Comparison of ENCODE assay signal across 23 cellular contexts in genomic region chr12:57040750-57041149, GRCh38. TPM values are rescaled to one million over a fixed set of nuclear protein-coding genes. Genes with fewer than 3 reads are reported as not detected.
DNase-seq lines count a peak whose midpoint lies in the region; ATAC-seq, FAIRE-seq and TF ChIP-seq lines count a peak whose summit lies in the region.
"Had no signal": no experiment of that assay in that cellular context is flagged by ENCODE, and none has a peak within 500 bp of the region (broad histone marks: within the 10 kb centered on the region; RNA-seq: fewer than 3 reads in every experiment).

No MANE protein-coding gene starts in this region.

- no peak for TF ChIP-seq CTCF in GM12878 (IDR thresholded peaks at IDR 0.05 in 2 of 3, conservative IDR thresholded peaks at IDR 0.05 in 1 of 3; ENCODE audit: control insufficient read depth in 2 of 3, extremely low read depth in 1 of 3, insufficient read depth in 1 of 3, low read depth in 3 of 3, low read length in 3 of 3)
- TF ChIP-seq CTCF in neural crest cell (conservative IDR thresholded peaks at IDR 0.05), result no peak
- TF ChIP-seq CTCF in CD8-positive, alpha-beta T cell (IDR thresholded peaks at IDR 0.05), result no peak

- DNase-seq in CD1c-positive myeloid dendritic cell (ENCODE audit: extremely low spot score), result peak; percentile 12
- peak; percentile 4 to 19 for DNase-seq in Kasumi-1 (lab: John Stamatoyannopoulos, UW)
- DNase-seq in GM12878 (ENCODE audit: low read depth, low spot score), result no peak
- no peak for DNase-seq in neural crest cell (ENCODE audit: low read depth, low spot score)
- no peak for DNase-seq in CD8-positive, alpha-beta T cell
- no peak for DNase-seq in H7
- no peak for DNase-seq in NCI-H1105 (lab: John Stamatoyannopoulos, UW)
- no peak for DNase-seq in cerebellar nuclear complex (lab: John Stamatoyannopoulos, UW)
- DNase-seq: Caco-2; CD4-positive, alpha-beta memory T cell; DMS153; DND-41; HFFc6 had no signal

- TF ChIP-seq EP300 in GM12878 (IDR thresholded peaks at IDR 0.05; ENCODE audit: borderline replicate concordance in 1 of 2, control insufficient read depth in 1 of 2, low read depth in 2 of 2, low read length in 2 of 2), result no peak

- H3K27ac Mint-ChIP-seq in neural crest cell (ENCODE audit: unreplicated experiment), result peak overlapping the region; percentile 17
- no peak overlapping the region for H3K27ac Mint-ChIP-seq in CD8-positive, alpha-beta T cell
- H3K27ac Mint-ChIP-seq: B cell, GM23338, HFFc6 had no signal

- intact Hi-C loops in GM12878 (cut with micrococcal nuclease; ENCODE audit: unreplicated experiment), result no loop called here
- intact Hi-C loops in CD8-positive, alpha-beta T cell (cut with DNase I, micrococcal nuclease), result no loop called here

- CTCF ChIA-PET in GM12878 (lab: Yijun Ruan, JAX), result interaction anchor here (0.7 to 1.9 kb wide), 8 partner anchors 9 to 168 kb away, joined by 3 to 5 read pairs (median 4); partner anchors contain the start of gene STAT6
- CTCF ChIA-PET in CD8-positive, alpha-beta T cell (lab: Charles Lee), result interaction anchor here (0.9 to 2.5 kb wide), 4 partner anchors 9 to 174 kb away, joined by 3 to 11 read pairs (median 3); no protein-coding TSS in a partner anchor

- no peak overlapping the region for H3K4me3 Mint-ChIP-seq in neural crest cell
- H3K4me3 Mint-ChIP-seq in CD8-positive, alpha-beta T cell, result no peak overlapping the region
- H3K4me3 Mint-ChIP-seq: B cell; CD14-positive monocyte; CD4-positive, alpha-beta memory T cell; GM23338; HFFc6 had no signal

- POLR2A ChIA-PET in GM12878 (lab: Charles Lee), result interaction anchor here (0.9 kb wide), 1 partner anchor 262 kb away, joined by 3 read pairs; no protein-coding TSS in a partner anchor
- POLR2A ChIA-PET in CD8-positive, alpha-beta T cell (lab: Charles Lee), result no interaction called here

- no peaks in the 10 kb centered on the region; the same call in 2 of the 3 replicates for H3K9me3 ChIP-seq in GM12878 (replicated peaks; ENCODE audit: control insufficient read depth, insufficient read depth, low read length)
- no peaks in the 10 kb centered on the region for H3K9me3 ChIP-seq in CD8-positive, alpha-beta T cell (ENCODE audit: low read length)
- H3K9me3 ChIP-seq: BLaER1 treated with 17β-estradiol and CSF1 and Interleukin-3, amounts not matched to agents 10 nM and 100 nM; Caco-2; HAP-1 had no signal

- SMC1A ChIA-PET in GM12878 (lab: Charles Lee; ENCODE audit: uncharacterized antibody, unreplicated experiment), result interaction anchor here (1.5 to 1.7 kb wide), 2 partner anchors 16 to 28 kb away, joined by 3 to 5 read pairs; no protein-coding TSS in a partner anchor

- H3K36me3 Mint-ChIP-seq in neural crest cell (ENCODE audit: low read depth), result no peaks in the 10 kb centered on the region
- H3K36me3 Mint-ChIP-seq in CD8-positive, alpha-beta T cell, result no peaks in the 10 kb centered on the region
- H3K36me3 Mint-ChIP-seq: CD4-positive, alpha-beta memory T cell had no signal

- no peak overlapping the region for H3K9ac ChIP-seq in GM12878 (ENCODE audit: control insufficient read depth, insufficient read depth, low read length)
- H3K9ac ChIP-seq: BLaER1 treated with 17β-estradiol and CSF1 and Interleukin-3, amounts not matched to agents 10 nM and 100 nM had no signal

- RAD21 ChIA-PET in GM12878 (lab: Charles Lee; ENCODE audit: unreplicated experiment), result interaction anchor here (1.1 kb wide), 1 partner anchor 9 kb away, joined by 4 read pairs; no protein-coding TSS in a partner anchor

- H3K4me2 ChIP-seq in GM12878 (ENCODE audit: control insufficient read depth, insufficient read depth), result no peak overlapping the region
- H3K4me2 ChIP-seq: GM23338 had no signal

- H3K36me3 ChIP-seq in GM12878 (ENCODE audit: control insufficient read depth in 2 of 2, insufficient read depth in 2 of 2, low read length in 1 of 2) (no peaks in the 10 kb centered on the region), H7 (replicated peaks; ENCODE audit: control insufficient read depth, insufficient read depth, low read length) (no peaks in the 10 kb centered on the region)
- no peaks in the 10 kb centered on the region for H3K36me3 ChIP-seq in CD8-positive, alpha-beta T cell (ENCODE audit: insufficient read depth, low read length)
- H3K36me3 ChIP-seq: BLaER1 treated with 17β-estradiol and CSF1 and Interleukin-3, amounts not matched to agents 10 nM and 100 nM; HAP-1 had no signal

- no peaks in the 10 kb centered on the region for H3K4me1 ChIP-seq in GM12878 (ENCODE audit: control insufficient read depth, insufficient read depth, low read length)
- no peaks in the 10 kb centered on the region for H3K4me1 ChIP-seq in CD8-positive, alpha-beta T cell (ENCODE audit: insufficient read depth, low read length)
- H3K4me1 ChIP-seq: Caco-2, HAP-1 had no signal

- H3K9me3 Mint-ChIP-seq in neural crest cell, result no peaks in the 10 kb centered on the region
- H3K9me3 Mint-ChIP-seq in CD8-positive, alpha-beta T cell, result no peaks in the 10 kb centered on the region
- H3K9me3 Mint-ChIP-seq: CD14-positive monocyte; CD4-positive, alpha-beta memory T cell; GM23338; HFFc6 had no signal

- no peak for ATAC-seq in GM12878
- no peak for ATAC-seq in CD8-positive, alpha-beta T cell
- ATAC-seq: GM23338 had no signal

- no peak overlapping the region for H2AFZ ChIP-seq in GM12878 (ENCODE audit: control insufficient read depth, low read depth, low read length)
- H2AFZ ChIP-seq: GM23338 had no signal

- H3K4me3 ChIP-seq in GM12878 (no peak overlapping the region), H7 (ENCODE audit: insufficient read depth, low read depth, low read length) (no peak overlapping the region)
- H3K4me3 ChIP-seq in CD8-positive, alpha-beta T cell (ENCODE audit: low read depth, low read length), result no peak overlapping the region
- H3K4me3 ChIP-seq: BLaER1 treated with 17β-estradiol and CSF1 and Interleukin-3, amounts not matched to agents 10 nM and 100 nM; GM23338; HAP-1 had no signal

- H3K4me1 Mint-ChIP-seq in neural crest cell, result no peaks in the 10 kb centered on the region
- peaks cover under 1% of the 10 kb centered on the region for H3K4me1 Mint-ChIP-seq in CD8-positive, alpha-beta T cell (ENCODE audit: low read depth)

- TF ChIP-seq POLR2A in GM12878 (IDR thresholded peaks at IDR 0.05; ENCODE audit: low read depth, low read length), result no peak

- TF ChIP-seq RAD21 in GM12878 (IDR thresholded peaks at IDR 0.05; ENCODE audit: insufficient read depth, low read depth, low read length), result no peak

- H3K27me3 ChIP-seq in GM12878 (replicated peaks in 1 of 2; ENCODE audit: control insufficient read depth in 2 of 2, insufficient read depth in 2 of 2, low read length in 1 of 2) (no peaks in the 10 kb centered on the region; a peak in 1 of 4 replicates), H7 (ENCODE audit: control insufficient read depth, insufficient read depth, low read length) (no peaks in the 10 kb centered on the region; the same call in 1 of the 2 replicates)
- no peaks in the 10 kb centered on the region for H3K27me3 ChIP-seq in CD8-positive, alpha-beta T cell (ENCODE audit: insufficient read depth, low read length)
- H3K27me3 ChIP-seq: BLaER1 treated with 17β-estradiol and CSF1 and Interleukin-3, amounts not matched to agents 10 nM and 100 nM had no signal

- WGBS in GM12878 (ENCODE audit: insufficient coverage, insufficient replicate concordance, low lambda C conversion rate, missing lambda C conversion rate), result 0% methylated on average over 2 of the region's 2 CpGs

- no peaks in the 10 kb centered on the region for H4K20me1 ChIP-seq in GM12878 (ENCODE audit: control insufficient read depth, insufficient read depth)
- H4K20me1 ChIP-seq: BLaER1 treated with 17β-estradiol and CSF1 and Interleukin-3, amounts not matched to agents 10 nM and 100 nM had no signal

- BruUV-seq in GM12878 (replicated peaks; lab: Mats Ljungman, UMichigan), result no TSS peak

- in situ Hi-C loops in GM12878 (cut with MboI), result no loop called here

- peaks cover 30% of the 10 kb centered on the region for H3K27me3 Mint-ChIP-seq in neural crest cell (ENCODE audit: low read depth)
- peaks cover 3% of the 10 kb centered on the region for H3K27me3 Mint-ChIP-seq in CD8-positive, alpha-beta T cell (ENCODE audit: low read depth)
- H3K27me3 Mint-ChIP-seq: B cell had no signal

- FAIRE-seq in GM12878 (lab: Jason Lieb, UNC), result peak; percentile 54
- FAIRE-seq: G401.6, GM18507 had no signal

- no peak overlapping the region for H3K27ac ChIP-seq in GM12878 (ENCODE audit: control insufficient read depth, insufficient read depth)
- no peak overlapping the region for H3K27ac ChIP-seq in CD8-positive, alpha-beta T cell (ENCODE audit: low read depth, low read length)
- H3K27ac ChIP-seq: BLaER1 treated with 17β-estradiol and CSF1 and Interleukin-3, amounts not matched to agents 10 nM and 100 nM had no signal

- H3K79me2 ChIP-seq in GM12878 (ENCODE audit: control insufficient read depth, insufficient read depth, low read length), result no peaks in the 10 kb centered on the region

RNA-seq across cellular contexts. Expression of gene MYO1A, which starts 9.2 kb away (rescaled TPM):
- 0.34 and 0.98 TPM in 2 replicates for total RNA-seq in GM12878 (2013; cell fraction: nucleolus; rRNA removed)
- total RNA-seq in GM12878 (2014; rRNA removed) (0.05 TPM in 1 of 2 replicates, not detected in the other), GM12878 (2014; rRNA removed; fragmentation: Illumina TruSeq; extraction: Trizol) (0.13 and 0.14 TPM in 2 replicates), GM12878 (2021) (0.08 and 0.10 TPM in 2 replicates), neural crest cell (0.25 and 0.40 TPM in 2 replicates)
- not detected for polyA plus RNA-seq in GM12878 (2011; ENCODE audit: low read depth)
- polyA plus RNA-seq in GM12878 (2011; rRNA removed) (0.16 and 0.23 TPM in 2 replicates), GM12878 (2014; fragmentation: Illumina TruSeq; extraction: Trizol) (0.16 TPM in 1 of 2 replicates, not detected in the other), GM12878 (2014; fragmentation: Nextera tagmentation; extraction: Ambion mirVana) (under 1 TPM in 1 of 2 experiments, not detected in 1; 0.05 TPM), GM12878 (2014; rRNA removed) (0.01 and 0.15 TPM in 2 replicates), GM12878 (2016; fragmentation: Nextera tagmentation; extraction: Ambion mirVana) (under 1 TPM; 0.27 to 0.34 TPM)
- polyA plus RNA-seq in GM12878 (2011; cell fraction: cytosol; rRNA removed), result 0.09 and 0.15 TPM in 2 replicates
- polyA plus RNA-seq in GM12878 (2011; cell fraction: nucleus; rRNA removed), result 1.1 and 2.2 TPM in 2 replicates
- polyA plus RNA-seq in GM12878 (2012), result 0.22 and 0.43 TPM in 2 replicates
- 0.51 and 1.9 TPM in 2 replicates for polyA minus RNA-seq in GM12878 (2011; rRNA and poly(A)+ RNA removed)
- not detected in 2 replicates for polyA minus RNA-seq in GM12878 (2011; cell fraction: cytosol; rRNA and poly(A)+ RNA removed)
- 0.48 and 0.97 TPM in 2 replicates for polyA minus RNA-seq in GM12878 (2011; cell fraction: nucleus; rRNA and poly(A)+ RNA removed)
- under 1 TPM; 0.22 to 0.81 TPM for total RNA-seq in CD8-positive, alpha-beta T cell
- total RNA-seq in H7 (2014; rRNA removed; shearing (Covaris generic)), result 0.24 and 0.59 TPM in 2 replicates
- total RNA-seq: A172, GM23338, H4 had no signal
- polyA plus RNA-seq: CD4-positive, alpha-beta memory T cell; GM23338 had no signal

RNA-seq across cellular contexts. Expression of gene TAC3, which starts 24.4 kb away (rescaled TPM):
- not detected in 2 replicates for total RNA-seq in GM12878 (2013; cell fraction: nucleolus; rRNA removed)
- total RNA-seq in GM12878 (2014; rRNA removed) (not detected in 2 replicates), GM12878 (2014; rRNA removed; fragmentation: Illumina TruSeq; extraction: Trizol) (not detected in 2 replicates), GM12878 (2021) (not detected in 2 replicates), neural crest cell (0.51 TPM in 1 of 2 replicates, not detected in the other)
- polyA plus RNA-seq in GM12878 (2011; ENCODE audit: low read depth), result not detected
- polyA plus RNA-seq in GM12878 (2011; rRNA removed) (0.11 and 0.13 TPM in 2 replicates), GM12878 (2014; fragmentation: Illumina TruSeq; extraction: Trizol) (not detected in 2 replicates), GM12878 (2014; fragmentation: Nextera tagmentation; extraction: Ambion mirVana) (under 1 TPM; 0.13 to 0.18 TPM), GM12878 (2014; rRNA removed) (not detected in 2 replicates), GM12878 (2016; fragmentation: Nextera tagmentation; extraction: Ambion mirVana) (not detected)
- polyA plus RNA-seq in GM12878 (2011; cell fraction: cytosol; rRNA removed), result not detected in 2 replicates
- polyA plus RNA-seq in GM12878 (2011; cell fraction: nucleus; rRNA removed), result 0.15 and 0.22 TPM in 2 replicates
- polyA plus RNA-seq in GM12878 (2012), result not detected in 2 replicates
- not detected in 2 replicates for polyA minus RNA-seq in GM12878 (2011; rRNA and poly(A)+ RNA removed)
- polyA minus RNA-seq in GM12878 (2011; cell fraction: cytosol; rRNA and poly(A)+ RNA removed), result not detected in 2 replicates
- polyA minus RNA-seq in GM12878 (2011; cell fraction: nucleus; rRNA and poly(A)+ RNA removed), result not detected in 2 replicates
- total RNA-seq in CD8-positive, alpha-beta T cell, result not detected
- total RNA-seq in H7 (2014; rRNA removed; shearing (Covaris generic)), result 1.00 and 1.2 TPM in 2 replicates
- total RNA-seq: A172; A673; B cell; CD4-positive, alpha-beta memory T cell; H4; HFFc6 had no signal
- polyA plus RNA-seq: CD14-positive monocyte had no signal

RNA-seq across cellular contexts. Expression of gene ZBTB39, which starts 34.4 kb away (rescaled TPM):
- 14.3 and 16.7 TPM in 2 replicates for total RNA-seq in GM12878 (2013; cell fraction: nucleolus; rRNA removed)
- total RNA-seq in GM12878 (2014; rRNA removed), result 5.0 and 5.3 TPM in 2 replicates
- 4.0 and 4.1 TPM in 2 replicates for total RNA-seq in GM12878 (2014; rRNA removed; fragmentation: Illumina TruSeq; extraction: Trizol)
- 5.6 and 6.0 TPM in 2 replicates for total RNA-seq in GM12878 (2021)
- polyA plus RNA-seq in GM12878 (2011; ENCODE audit: low read depth), result 3.0 TPM
- polyA plus RNA-seq in GM12878 (2011; rRNA removed), result 5.2 and 6.8 TPM in 2 replicates
- 5.6 and 6.2 TPM in 2 replicates for polyA plus RNA-seq in GM12878 (2011; cell fraction: cytosol; rRNA removed)
- 9.2 TPM in 2 replicates for polyA plus RNA-seq in GM12878 (2011; cell fraction: nucleus; rRNA removed)
- 3.3 and 3.6 TPM in 2 replicates for polyA plus RNA-seq in GM12878 (2012)
- 4.7 and 4.8 TPM in 2 replicates for polyA plus RNA-seq in GM12878 (2014; fragmentation: Illumina TruSeq; extraction: Trizol)
- under 1 TPM; 0.88 to 0.93 TPM for polyA plus RNA-seq in GM12878 (2014; fragmentation: Nextera tagmentation; extraction: Ambion mirVana)
- 4.2 and 4.4 TPM in 2 replicates for polyA plus RNA-seq in GM12878 (2014; rRNA removed)
- polyA plus RNA-seq in GM12878 (2016; fragmentation: Nextera tagmentation; extraction: Ambion mirVana), result 1 to 10 TPM; 3.0 to 4.4 TPM
- polyA minus RNA-seq in GM12878 (2011; rRNA and poly(A)+ RNA removed), result 8.4 and 9.3 TPM in 2 replicates
- polyA minus RNA-seq in GM12878 (2011; cell fraction: cytosol; rRNA and poly(A)+ RNA removed), result 2.5 and 2.8 TPM in 2 replicates
- 9.3 and 13.8 TPM in 2 replicates for polyA minus RNA-seq in GM12878 (2011; cell fraction: nucleus; rRNA and poly(A)+ RNA removed)
- 27.9 and 28.6 TPM in 2 replicates for total RNA-seq in neural crest cell
- total RNA-seq in CD8-positive, alpha-beta T cell, result 10 to 100 TPM in 1 of 2 experiments, 1 to 10 TPM in 1; 9.9 to 11.3 TPM
- total RNA-seq in H7 (2014; rRNA removed; shearing (Covaris generic)), result 11.6 and 13.0 TPM in 2 replicates

RNA-seq across cellular contexts. Expression of gene NEMP1, which starts 37.8 kb away (rescaled TPM):
- 79.0 and 86.0 TPM in 2 replicates for total RNA-seq in GM12878 (2013; cell fraction: nucleolus; rRNA removed)
- total RNA-seq in GM12878 (2014; rRNA removed), result 19.7 and 22.6 TPM in 2 replicates
- total RNA-seq in GM12878 (2014; rRNA removed; fragmentation: Illumina TruSeq; extraction: Trizol), result 17.7 and 19.7 TPM in 2 replicates
- total RNA-seq in GM12878 (2021), result 20.7 and 20.8 TPM in 2 replicates
- polyA plus RNA-seq in GM12878 (2011; ENCODE audit: low read depth), result 7.4 TPM
- 45.9 and 61.7 TPM in 2 replicates for polyA plus RNA-seq in GM12878 (2011; rRNA removed)
- polyA plus RNA-seq in GM12878 (2011; cell fraction: cytosol; rRNA removed), result 18.3 and 22.3 TPM in 2 replicates
- polyA plus RNA-seq in GM12878 (2011; cell fraction: nucleus; rRNA removed), result 60.1 and 76.7 TPM in 2 replicates
- 9.3 and 14.8 TPM in 2 replicates for polyA plus RNA-seq in GM12878 (2012)
- 24.9 and 30.5 TPM in 2 replicates for polyA plus RNA-seq in GM12878 (2014; fragmentation: Illumina TruSeq; extraction: Trizol)
- 1 to 10 TPM; 4.0 to 4.7 TPM for polyA plus RNA-seq in GM12878 (2014; fragmentation: Nextera tagmentation; extraction: Ambion mirVana)
- 17.8 and 20.6 TPM in 2 replicates for polyA plus RNA-seq in GM12878 (2014; rRNA removed)
- polyA plus RNA-seq in GM12878 (2016; fragmentation: Nextera tagmentation; extraction: Ambion mirVana), result 10 to 100 TPM; 18.2 to 20.0 TPM
- 26.2 and 32.9 TPM in 2 replicates for polyA minus RNA-seq in GM12878 (2011; rRNA and poly(A)+ RNA removed)
- polyA minus RNA-seq in GM12878 (2011; cell fraction: cytosol; rRNA and poly(A)+ RNA removed), result 6.3 and 7.0 TPM in 2 replicates
- polyA minus RNA-seq in GM12878 (2011; cell fraction: nucleus; rRNA and poly(A)+ RNA removed), result 13.1 and 14.1 TPM in 2 replicates
- 44.0 and 49.6 TPM in 2 replicates for total RNA-seq in neural crest cell
- total RNA-seq in CD8-positive, alpha-beta T cell, result 1 to 10 TPM; 4.3 to 7.4 TPM
- total RNA-seq in H7 (2014; rRNA removed; shearing (Covaris generic)), result 22.6 and 30.6 TPM in 2 replicates

RNA-seq across cellular contexts. Expression of gene NAB2, which starts 48.2 kb away (rescaled TPM):
- total RNA-seq in GM12878 (2013; cell fraction: nucleolus; rRNA removed), result 27.9 and 30.3 TPM in 2 replicates
- total RNA-seq in GM12878 (2014; rRNA removed), result 28.4 and 30.1 TPM in 2 replicates
- 13.0 and 13.6 TPM in 2 replicates for total RNA-seq in GM12878 (2014; rRNA removed; fragmentation: Illumina TruSeq; extraction: Trizol)
- total RNA-seq in GM12878 (2021), result 28.2 and 28.5 TPM in 2 replicates
- polyA plus RNA-seq in GM12878 (2011; ENCODE audit: low read depth), result 5.3 TPM
- polyA plus RNA-seq in GM12878 (2011; rRNA removed), result 25.2 and 35.2 TPM in 2 replicates
- 36.4 and 44.0 TPM in 2 replicates for polyA plus RNA-seq in GM12878 (2011; cell fraction: cytosol; rRNA removed)
- polyA plus RNA-seq in GM12878 (2011; cell fraction: nucleus; rRNA removed), result 69.8 and 77.5 TPM in 2 replicates
- 11.5 and 17.8 TPM in 2 replicates for polyA plus RNA-seq in GM12878 (2012)
- 7.9 and 17.0 TPM in 2 replicates for polyA plus RNA-seq in GM12878 (2014; fragmentation: Illumina TruSeq; extraction: Trizol)
- 1 to 10 TPM in 1 of 2 experiments, under 1 TPM in 1; 0.35 to 1.0 TPM for polyA plus RNA-seq in GM12878 (2014; fragmentation: Nextera tagmentation; extraction: Ambion mirVana)
- 28.0 and 28.6 TPM in 2 replicates for polyA plus RNA-seq in GM12878 (2014; rRNA removed)
- 1 to 10 TPM; 3.6 to 5.8 TPM for polyA plus RNA-seq in GM12878 (2016; fragmentation: Nextera tagmentation; extraction: Ambion mirVana)
- polyA minus RNA-seq in GM12878 (2011; rRNA and poly(A)+ RNA removed), result 21.1 and 40.5 TPM in 2 replicates
- 14.6 and 15.7 TPM in 2 replicates for polyA minus RNA-seq in GM12878 (2011; cell fraction: cytosol; rRNA and poly(A)+ RNA removed)
- polyA minus RNA-seq in GM12878 (2011; cell fraction: nucleus; rRNA and poly(A)+ RNA removed), result 17.3 and 27.7 TPM in 2 replicates
- total RNA-seq in neural crest cell, result 58.0 and 61.2 TPM in 2 replicates
- total RNA-seq in CD8-positive, alpha-beta T cell, result 1 to 10 TPM; 5.9 to 6.7 TPM
- 19.0 and 20.8 TPM in 2 replicates for total RNA-seq in H7 (2014; rRNA removed; shearing (Covaris generic))

Comparison
In these comparisons a context has a peak if more than half of its experiments do, and no peak if none do; other contexts are left out.
1. DNase-seq: peak in CD1c-positive myeloid dendritic cell (single experiment) and Kasumi-1 (2 of 2); none in GM12878 (single experiment), neural crest cell (single experiment), CD8-positive, alpha-beta T cell (0 of 7), H7 (single experiment), NCI-H1105 (single experiment) and cerebellar nuclear complex (0 of 2).